ENCODE assay signal across 2 cellular contexts in genomic region chr3:51394541-51394940, GRCh38.
TF ChIP-seq lines count a peak whose summit lies in the region.

No MANE protein-coding gene starts in this region.

TF ChIP-seq in A549, 52 proteins besides CTCF, POLR2A, EP300 and RAD21:
- TF ChIP-seq HMGXB4 (CRISPR knock-in tag; IDR thresholded peaks at IDR 0.05; ENCODE audit: borderline replicate concordance) = no peak
- TF ChIP-seq EHF (CRISPR knock-in tag; IDR thresholded peaks at IDR 0.05) = no peak
- TF ChIP-seq CHD4 (IDR thresholded peaks at IDR 0.05; ENCODE audit: borderline replicate concordance) = no peak
- peak; percentile 88 for TF ChIP-seq MAFK (IDR thresholded peaks at IDR 0.05; ENCODE audit: partially characterized antibody)
TF ChIP-seq in A549: peak in this region for 1.

TF ChIP-seq in HepG2, 621 proteins besides CTCF, POLR2A, EP300 and RAD21:
- TF ChIP-seq ZC3H4 (CRISPR knock-in tag; IDR thresholded peaks at IDR 0.05; ENCODE audit: borderline replicate concordance) (peak; percentile 56; the same call in 1 of the 2 replicates), ZC3H13 (CRISPR knock-in tag; IDR thresholded peaks at IDR 0.05) (peak; percentile 84; the same call in 1 of the 2 replicates), ZFY (CRISPR knock-in tag; IDR thresholded peaks at IDR 0.05) (0 out of 2 replicates have a peak, but pooled peaks have one; percentile 19), ZNF580 (CRISPR knock-in tag; IDR thresholded peaks at IDR 0.05; ENCODE audit: borderline replicate concordance, low read depth) (0 out of 2 replicates have a peak, but pooled peaks have one; percentile 43), SP1 (IDR thresholded peaks at IDR 0.05) (no peak), SP1 (CRISPR knock-in tag; IDR thresholded peaks at IDR 0.05) (no peak), ZNF740 (CRISPR knock-in tag; IDR thresholded peaks at IDR 0.05) (0 out of 2 replicates have a peak, but pooled peaks have one; percentile 19), KIAA2018 (CRISPR knock-in tag; IDR thresholded peaks at IDR 0.05; ENCODE audit: borderline replicate concordance) (no peak), MTF2 (CRISPR knock-in tag; IDR thresholded peaks at IDR 0.05; ENCODE audit: borderline replicate concordance) (no peak), MAFF (IDR thresholded peaks at IDR 0.05; ENCODE audit: low read depth, low read length) (peak; percentile 79), AKNA (CRISPR knock-in tag; IDR thresholded peaks at IDR 0.05; ENCODE audit: borderline replicate concordance) (no peak), KDM2A (CRISPR knock-in tag; IDR thresholded peaks at IDR 0.05; ENCODE audit: borderline replicate concordance, low read depth) (0 out of 2 replicates have a peak, but pooled peaks have one; percentile 12), ZFP91 (CRISPR knock-in tag; IDR thresholded peaks at IDR 0.05; ENCODE audit: borderline replicate concordance) (no peak), MAFK (conservative IDR thresholded peaks at IDR 0.05 in 1 of 2, IDR thresholded peaks at IDR 0.05 in 1 of 2; ENCODE audit: low read length in 2 of 2) (peak; percentile 82 to 87), ZBTB49 (CRISPR knock-in tag; IDR thresholded peaks at IDR 0.05; ENCODE audit: borderline replicate concordance) (no peak), SP4 (CRISPR knock-in tag; IDR thresholded peaks at IDR 0.05) (peak; percentile 24; the same call in 1 of the 2 replicates), ZNF747 (CRISPR knock-in tag; IDR thresholded peaks at IDR 0.05; ENCODE audit: borderline replicate concordance) (no peak), PREB (CRISPR knock-in tag; IDR thresholded peaks at IDR 0.05) (no peak), GZF1 (CRISPR knock-in tag; IDR thresholded peaks at IDR 0.05) (no peak), HES4 (CRISPR knock-in tag; IDR thresholded peaks at IDR 0.05; ENCODE audit: borderline replicate concordance) (no peak), AGO2 (optimal IDR thresholded peaks at IDR 0.05; ENCODE audit: low read depth, low read length) (peak; percentile 55), POLR2AphosphoS5 (IDR thresholded peaks at IDR 0.05; ENCODE audit: low read depth, low read length) (peak; percentile 29; the same call in 1 of the 2 replicates), ZNF660 (CRISPR knock-in tag; IDR thresholded peaks at IDR 0.05; ENCODE audit: borderline replicate concordance, low read depth) (no peak)
TF ChIP-seq in HepG2: peak in this region for 11.
